ENCODE assay signal across 8 cellular contexts in genomic region chr11:6259638-6260019, GRCh38. TPM values are rescaled to one million over a fixed set of nuclear protein-coding genes. Genes with fewer than 3 reads are reported as not detected.
DNase-seq lines count a peak whose midpoint lies in the region; ATAC-seq and TF ChIP-seq lines count a peak whose summit lies in the region.

TSS of gene CCKBR (plus strand) at chr11:6259838. CDS start at chr11:6259929, 91 bp downstream.

- peak within 1 kb of the TSS; percentile 76 for H3K4me3 Mint-ChIP-seq in CD8-positive, alpha-beta T cell
- H3K4me3 Mint-ChIP-seq in type B pancreatic cell = peak within 1 kb of the TSS; percentile 81

- peaks cover 19% of the 10 kb centered on the region for H3K27me3 Mint-ChIP-seq in CD8-positive, alpha-beta T cell (ENCODE audit: low read depth)
- no peaks in the 10 kb centered on the region for H3K27me3 Mint-ChIP-seq in type B pancreatic cell

- POLR2A ChIA-PET in CD8-positive, alpha-beta T cell (lab: Charles Lee) = no interaction called here

- peak within 1 kb of the TSS; percentile 10 for H3K4ac ChIP-seq in mesendoderm (ENCODE audit: low read depth, low read length)

- H3K36me3 Mint-ChIP-seq in CD8-positive, alpha-beta T cell = no peaks in the 10 kb centered on the region
- H3K36me3 Mint-ChIP-seq in type B pancreatic cell = no peaks in the 10 kb centered on the region

- H3K27me3 ChIP-seq in CD8-positive, alpha-beta T cell (ENCODE audit: insufficient read depth, low read length) = peaks cover 18% of the 10 kb centered on the region
- H3K27me3 ChIP-seq in mesendoderm (ENCODE audit: insufficient read depth, low read length, poor library complexity) (no peaks in the 10 kb centered on the region), MG63 (peaks cover 72% of the 10 kb centered on the region)

- peak within 1 kb of the TSS; percentile 48 for H3K23ac ChIP-seq in mesendoderm (ENCODE audit: low read length)

- H3K79me1 ChIP-seq in mesendoderm (ENCODE audit: low read length) = no peaks in the 10 kb centered on the region

- H3K4me3 ChIP-seq in CD8-positive, alpha-beta T cell (ENCODE audit: low read depth, low read length) = peak within 1 kb of the TSS; percentile 53
- H3K4me3 ChIP-seq in mesendoderm (ENCODE audit: low read length) (peak within 1 kb of the TSS; percentile 6), MG63 (no peak within 1 kb of the TSS)

- peak within 1 kb of the TSS; percentile 82 for H3K4me2 ChIP-seq in mesendoderm (ENCODE audit: low read length)

- peaks cover 11% of the 10 kb centered on the region for H3K4me1 Mint-ChIP-seq in CD8-positive, alpha-beta T cell (ENCODE audit: low read depth)
- no peaks in the 10 kb centered on the region for H3K4me1 Mint-ChIP-seq in type B pancreatic cell (ENCODE audit: unreplicated experiment)

- H3K79me2 ChIP-seq in mesendoderm (ENCODE audit: control insufficient read depth, insufficient read depth, low read length) = no peaks in the 10 kb centered on the region

- H3K56ac ChIP-seq in mesendoderm (ENCODE audit: low read length) = peak within 1 kb of the TSS; percentile 82

- peaks cover 13% of the 10 kb centered on the region for H3K4me1 ChIP-seq in CD8-positive, alpha-beta T cell (ENCODE audit: insufficient read depth, low read length)
- peaks cover 3% of the 10 kb centered on the region for H3K4me1 ChIP-seq in mesendoderm (ENCODE audit: control insufficient read depth, low read depth, low read length)

- peak within 1 kb of the TSS; percentile 9 for H2BK15ac ChIP-seq in mesendoderm (replicated peaks; ENCODE audit: low read depth)

- DNase-seq in CD8-positive, alpha-beta T cell = peak in 5 of 7 experiments; percentile 8 to 57 (median 32)
- DNase-seq in NCI-H69 (lab: John Stamatoyannopoulos, UW) (peak; percentile 80), cerebellar cortex (ENCODE audit: low spot score) (peak; percentile 43), mesendoderm (no peak), type B pancreatic cell (ENCODE audit: extremely low spot score, unreplicated experiment) (no peak), MG63 (no peak), NCI-H1092 (lab: John Stamatoyannopoulos, UW) (no peak)

- no peak within 1 kb of the TSS for H4K8ac ChIP-seq in mesendoderm (ENCODE audit: low read depth, low read length)

- H3K27ac Mint-ChIP-seq in CD8-positive, alpha-beta T cell = no peak within 1 kb of the TSS
- no peak within 1 kb of the TSS for H3K27ac Mint-ChIP-seq in type B pancreatic cell

- no peak within 1 kb of the TSS for H2AK5ac ChIP-seq in mesendoderm (ENCODE audit: low read length)

- CTCF ChIA-PET in CD8-positive, alpha-beta T cell (lab: Charles Lee) = interaction anchor here (2.3 kb wide), 1 partner anchor 8 kb away, joined by 12 read pairs; no protein-coding TSS in a partner anchor

- intact Hi-C loops in CD8-positive, alpha-beta T cell (cut with DNase I, micrococcal nuclease) = loop anchor here in 1 of 2 experiments (10.0 kb wide), 1 partner anchor 185 kb away; the partner anchor contains the start of gene HPX

- WGBS in mesendoderm (ENCODE audit: extremely low coverage, insufficient coverage, low lambda C conversion rate) = no CpG with 5 or more reads among the region's 35 CpGs

- no peak within 1 kb of the TSS for H3K27ac ChIP-seq in CD8-positive, alpha-beta T cell (ENCODE audit: low read depth, low read length)
- no peak within 1 kb of the TSS for H3K27ac ChIP-seq in mesendoderm (ENCODE audit: low read depth, low read length)

- no peak within 1 kb of the TSS for H2BK120ac ChIP-seq in mesendoderm (ENCODE audit: low read depth, low read length)

- TF ChIP-seq CTCF in CD8-positive, alpha-beta T cell (IDR thresholded peaks at IDR 0.05) = no peak
- TF ChIP-seq CTCF in type B pancreatic cell (conservative IDR thresholded peaks at IDR 0.05) = no peak

- H3K9me3 Mint-ChIP-seq in CD8-positive, alpha-beta T cell = no peaks in the 10 kb centered on the region
- H3K9me3 Mint-ChIP-seq in type B pancreatic cell = no peaks in the 10 kb centered on the region

- H3K9ac ChIP-seq in mesendoderm (ENCODE audit: low read length) = peak within 1 kb of the TSS; percentile 57

- H4K5ac ChIP-seq in mesendoderm (ENCODE audit: low read length) = no peak within 1 kb of the TSS

- peak within 1 kb of the TSS; percentile 44 for H2BK5ac ChIP-seq in mesendoderm (ENCODE audit: low read length)

- no peaks in the 10 kb centered on the region for H3K36me3 ChIP-seq in CD8-positive, alpha-beta T cell (ENCODE audit: insufficient read depth, low read length)
- H3K36me3 ChIP-seq in mesendoderm (ENCODE audit: control insufficient read depth, insufficient read depth, low read length) (no peaks in the 10 kb centered on the region), MG63 (no peaks in the 10 kb centered on the region)

- peak; percentile 58 for ATAC-seq in CD8-positive, alpha-beta T cell
- no peak for ATAC-seq in HG02759 (IDR thresholded peaks at IDR 0.05; ENCODE audit: unreplicated experiment)

- H3K9me3 ChIP-seq in CD8-positive, alpha-beta T cell (ENCODE audit: low read length) = no peaks in the 10 kb centered on the region
- H3K9me3 ChIP-seq in MG63 = no peaks in the 10 kb centered on the region

- peak within 1 kb of the TSS; percentile 35 for H3K18ac ChIP-seq in mesendoderm (ENCODE audit: low read length)

RNA-seq across cellular contexts. Expression of gene CCKBR, which starts in this region (rescaled TPM):
- not detected for total RNA-seq in CD8-positive, alpha-beta T cell
- polyA plus RNA-seq in mesendoderm (2013, experiment 1 of 2) = 3.0 TPM
- polyA plus RNA-seq in mesendoderm (2013, experiment 2 of 2) = 3.2 TPM
- total RNA-seq in type B pancreatic cell (ENCODE audit: low replicate concordance) = 0.90 and 1.1 TPM in 2 replicates
- not detected in 2 replicates for total RNA-seq in MG63 (2014; rRNA removed; shearing (Covaris generic); ENCODE audit: low replicate concordance)

Comparison
In these comparisons a context has a peak if more than half of its experiments do, and no peak if none do; other contexts are left out.
1. Peak in DNase-seq, ATAC-seq and H3K4me3 ChIP-seq in CD8-positive, alpha-beta T cell; RNA of the gene not detected or under 1 TPM.
2. DNase-seq: peak in NCI-H69 (single experiment) and cerebellar cortex (single experiment); none in mesendoderm (single experiment), type B pancreatic cell (single experiment), MG63 (single experiment) and NCI-H1092 (single experiment).